In genomic region chr6:31739639-31740396, GRCh38 we compare ENCODE assay signal across 1 cellular context.
TF ChIP-seq lines count a peak whose summit lies in the region.

MSH5 (plus strand) TSS chr6:31740005; CDS start chr6:31740467, 462 bp downstream.

TF ChIP-seq in HEK293, 187 proteins besides CTCF, POLR2A, EP300 and RAD21 (continued from another document and continues in another):
- TF ChIP-seq ZBTB44 (tag by site-specific recombination; IDR thresholded peaks at IDR 0.05) (no peak), ZBTB1 (tag by site-specific recombination; IDR thresholded peaks at IDR 0.05) (no peak), ZNF354C (tag by site-specific recombination; IDR thresholded peaks at IDR 0.05; ENCODE audit: borderline replicate concordance, low read depth) (no peak), PRDM10 (tag by site-specific recombination; IDR thresholded peaks at IDR 0.05) (0 out of 2 replicates have a peak, but pooled peaks have one; percentile 61), ZNF544 (tag by site-specific recombination; IDR thresholded peaks at IDR 0.05) (no peak), ZNF362 (tag by site-specific recombination; IDR thresholded peaks at IDR 0.05) (no peak), ZNF169 (tag by site-specific recombination; IDR thresholded peaks at IDR 0.05) (no peak), ZNF639 (tag by site-specific recombination; IDR thresholded peaks at IDR 0.05) (peak; percentile 40; the same call in 1 of the 2 replicates), ZSCAN5A (tag by site-specific recombination; IDR thresholded peaks at IDR 0.05) (peak; percentile 40; the same call in 1 of the 2 replicates), ZNF548 (tag by site-specific recombination; IDR thresholded peaks at IDR 0.05) (no peak), ZNF610 (tag by site-specific recombination; IDR thresholded peaks at IDR 0.05; ENCODE audit: borderline replicate concordance) (peak; percentile 61; the same call in 1 of the 2 replicates), ZNF623 (tag by site-specific recombination; IDR thresholded peaks at IDR 0.05) (no peak), RBAK (tag by site-specific recombination; IDR thresholded peaks at IDR 0.05) (no peak), WT1 (tag by site-specific recombination; IDR thresholded peaks at IDR 0.05) (peak; percentile 70), ZNF24 (tag by site-specific recombination; IDR thresholded peaks at IDR 0.05) (peak; percentile 78; the same call in 1 of the 2 replicates), HOXC10 (CRISPR knock-in tag; IDR thresholded peaks at IDR 0.05) (peak; percentile 92; the same call in 1 of the 2 replicates), ZNF621 (tag by site-specific recombination; IDR thresholded peaks at IDR 0.05) (no peak), ZNF335 (tag by site-specific recombination; conservative IDR thresholded peaks at IDR 0.05) (peak; percentile 9; the same call in 1 of the 2 replicates), ZNF302 (tag by site-specific recombination; IDR thresholded peaks at IDR 0.05; ENCODE audit: low read depth) (no peak), ZNF404 (tag by site-specific recombination; IDR thresholded peaks at IDR 0.05) (no peak), ZNF510 (tag by site-specific recombination; IDR thresholded peaks at IDR 0.05; ENCODE audit: insufficient replicate concordance) (no peak), ZSCAN16 (tag by site-specific recombination; IDR thresholded peaks at IDR 0.05) (no peak), SP3 (tag by site-specific recombination; IDR thresholded peaks at IDR 0.05) (peak; percentile 92), ZNF37A (tag by site-specific recombination; IDR thresholded peaks at IDR 0.05) (no peak), ZNF549 (tag by site-specific recombination; IDR thresholded peaks at IDR 0.05) (no peak), ZNF624 (tag by site-specific recombination; IDR thresholded peaks at IDR 0.05) (no peak), ATF2 (tag by site-specific recombination; IDR thresholded peaks at IDR 0.05; ENCODE audit: low read depth) (no peak), ZFP37 (tag by site-specific recombination; IDR thresholded peaks at IDR 0.05) (no peak), YY1 (tag by site-specific recombination; IDR thresholded peaks at IDR 0.05) (peak; percentile 78; the same call in 1 of the 2 replicates), ZNF629 (tag by site-specific recombination; IDR thresholded peaks at IDR 0.05) (peak; percentile 46; the same call in 1 of the 2 replicates), ZNF239 (tag by site-specific recombination; IDR thresholded peaks at IDR 0.05) (no peak), ZNF600 (tag by site-specific recombination; IDR thresholded peaks at IDR 0.05) (no peak), ZNF701 (tag by site-specific recombination; IDR thresholded peaks at IDR 0.05) (no peak), ZNF433 (tag by site-specific recombination; IDR thresholded peaks at IDR 0.05; ENCODE audit: low read depth) (no peak), ZNF449 (tag by site-specific recombination; IDR thresholded peaks at IDR 0.05) (peak; percentile 53; the same call in 1 of the 2 replicates), ZNF157 (tag by site-specific recombination; IDR thresholded peaks at IDR 0.05) (no peak), SCRT1 (tag by site-specific recombination; IDR thresholded peaks at IDR 0.05; ENCODE audit: borderline replicate concordance) (peak; percentile 97), HOXD13 (CRISPR knock-in tag; IDR thresholded peaks at IDR 0.05; ENCODE audit: borderline replicate concordance) (no peak), ZEB2 (tag by site-specific recombination; IDR thresholded peaks at IDR 0.05) (peak; percentile 96), ZNF473 (tag by site-specific recombination; IDR thresholded peaks at IDR 0.05) (no peak), ZNF777 (tag by site-specific recombination; IDR thresholded peaks at IDR 0.05; ENCODE audit: borderline replicate concordance) (no peak), ZNF558 (tag by site-specific recombination; IDR thresholded peaks at IDR 0.05) (no peak), ZNF214 (tag by site-specific recombination; IDR thresholded peaks at IDR 0.05; ENCODE audit: borderline replicate concordance) (no peak), ZNF148 (tag by site-specific recombination; IDR thresholded peaks at IDR 0.05; ENCODE audit: borderline replicate concordance) (no peak), ZBTB21 (tag by site-specific recombination; IDR thresholded peaks at IDR 0.05) (peak; percentile 54; the same call in 1 of the 2 replicates), BCL6B (tag by site-specific recombination; IDR thresholded peaks at IDR 0.05) (no peak), ZNF585B (tag by site-specific recombination; IDR thresholded peaks at IDR 0.05) (no peak), ZNF155 (tag by site-specific recombination; IDR thresholded peaks at IDR 0.05) (no peak), ZNF530 (tag by site-specific recombination; IDR thresholded peaks at IDR 0.05; ENCODE audit: low read depth) (no peak), ZNF114 (tag by site-specific recombination; IDR thresholded peaks at IDR 0.05) (no peak), FEZF1 (tag by site-specific recombination; IDR thresholded peaks at IDR 0.05) (peak; percentile 92)
